In genomic region chr3:69649120-69649519, GRCh38 we compare ENCODE assay signal across 15 cellular contexts.
DNase-seq lines count a peak whose midpoint lies in the region; ATAC-seq, FAIRE-seq and TF ChIP-seq lines count a peak whose summit lies in the region.
"Had no signal": no experiment of that assay in that cellular context is flagged by ENCODE, and none has a peak within 500 bp of the region (broad histone marks: within the 10 kb centered on the region; RNA-seq: fewer than 3 reads in every experiment).

No MANE protein-coding gene starts in this region.

- CTCF ChIA-PET in Calu3 (lab: Charles Lee) (interaction anchor here (0.7 to 1.9 kb wide), 3 partner anchors 16 to 263 kb away, joined by 3 to 6 read pairs (median 3); no protein-coding TSS in a partner anchor), H1 (lab: Charles Lee; ENCODE audit: partially characterized antibody) (no interaction called here), HepG2 (lab: Yijun Ruan, JAX; ENCODE audit: low intra/inter-chr PET ratio, low total read pairs) (no interaction called here)

- H3K36me3 ChIP-seq in H1 (ENCODE audit: control insufficient read depth in 2 of 4, insufficient read depth in 4 of 4, low read length in 3 of 4) (no peaks in the 10 kb centered on the region), HepG2 (replicated peaks in 1 of 2; ENCODE audit: control insufficient read depth in 1 of 2, insufficient read depth in 2 of 2, low read length in 2 of 2) (no peaks in the 10 kb centered on the region), colonic mucosa (no peaks in the 10 kb centered on the region)
- H3K36me3 ChIP-seq: cardiac muscle cell had no signal

- H4K20me1 ChIP-seq in H1 (replicated peaks in 1 of 2; ENCODE audit: control insufficient read depth in 1 of 2, insufficient read depth in 2 of 2, low read length in 2 of 2) (no peaks in the 10 kb centered on the region), HepG2 (ENCODE audit: insufficient read depth, low read length) (no peaks in the 10 kb centered on the region)

- H3K4me1 Mint-ChIP-seq in Calu3 (ENCODE audit: low read depth, unreplicated experiment) (peaks cover 55% of the 10 kb centered on the region), immature natural killer cell (no peaks in the 10 kb centered on the region)
- H3K4me1 Mint-ChIP-seq: CD4-positive, alpha-beta memory T cell had no signal

- H3K36me3 Mint-ChIP-seq in Calu3 (ENCODE audit: insufficient read depth, unreplicated experiment) (peaks cover 7% of the 10 kb centered on the region), immature natural killer cell (no peaks in the 10 kb centered on the region)
- H3K36me3 Mint-ChIP-seq: CD4-positive, alpha-beta memory T cell had no signal

- H3K4me3 Mint-ChIP-seq in Calu3 (ENCODE audit: low read depth, unreplicated experiment) (peak overlapping the region; percentile 40), immature natural killer cell (no peak overlapping the region)
- H3K4me3 Mint-ChIP-seq: CD4-positive, alpha-beta memory T cell had no signal

- TF ChIP-seq POLR2A in H1 (IDR thresholded peaks at IDR 0.05; ENCODE audit: control extremely low read depth in 1 of 2, low read depth in 2 of 2, low read length in 2 of 2) (no peak), HepG2 (IDR thresholded peaks at IDR 0.05; ENCODE audit: insufficient read depth in 1 of 2, low read depth in 2 of 2, low read length in 2 of 2) (no peak)

- H3K79me1 ChIP-seq in H1 (ENCODE audit: low read depth, low read length), result no peaks in the 10 kb centered on the region

- H2BK12ac ChIP-seq in H1 (ENCODE audit: low read depth, low read length), result no peak overlapping the region

- TF ChIP-seq RAD21 in H1 (IDR thresholded peaks at IDR 0.05 in 1 of 2, conservative IDR thresholded peaks at IDR 0.05 in 1 of 2; ENCODE audit: low read depth in 2 of 2, low read length in 2 of 2) (no peak), HepG2 (CRISPR knock-in tag; IDR thresholded peaks at IDR 0.05) (no peak)

- intact Hi-C loops in Calu3 (cut with micrococcal nuclease; ENCODE audit: unreplicated experiment) (no loop called here), HepG2 (cut with micrococcal nuclease; ENCODE audit: unreplicated experiment) (no loop called here), colonic mucosa (cut with DNase I) (no loop called here)

- no peak overlapping the region for H3K4ac ChIP-seq in H1 (replicated peaks; ENCODE audit: insufficient read length, low read depth, low read length)

- H3K27me3 ChIP-seq in H1 (replicated peaks in 1 of 4; ENCODE audit: control insufficient read depth in 3 of 4, extremely low read depth in 1 of 4, insufficient read depth in 3 of 4, low read length in 3 of 4) (peaks cover 0 to 1% (median 0%) of the 10 kb centered on the region in 4 experiments; a peak in 1 of 7 replicates), HepG2 (ENCODE audit: control insufficient read depth in 1 of 2, insufficient read depth in 2 of 2, low read length in 2 of 2) (no peaks in the 10 kb centered on the region; a peak in 1 of 5 replicates), colonic mucosa (no peaks in the 10 kb centered on the region)
- H3K27me3 ChIP-seq: cardiac muscle cell had no signal

- TF ChIP-seq CTCF in Calu3 (IDR thresholded peaks at IDR 0.05; ENCODE audit: unreplicated experiment) (no peak), H1 (IDR thresholded peaks at IDR 0.05; ENCODE audit: control extremely low read depth in 1 of 3, insufficient read depth in 1 of 3, low read depth in 1 of 3, low read length in 3 of 3) (no peak), HepG2 (CRISPR knock-in tag; IDR thresholded peaks at IDR 0.05) (no peak), colonic mucosa (IDR thresholded peaks at IDR 0.05) (no peak)

- ATAC-seq in HepG2 (no peak), HG03354 (IDR thresholded peaks at IDR 0.05; ENCODE audit: poor library complexity, severe bottlenecking, unreplicated experiment) (no peak)

- H2AFZ ChIP-seq in H1 (ENCODE audit: low read length) (peak overlapping the region; percentile 66; the same call in 1 of the 2 replicates), HepG2 (ENCODE audit: low read length) (no peak overlapping the region)

- POLR2A ChIA-PET in H1 (lab: Charles Lee; ENCODE audit: partially characterized antibody), result interaction anchor here (1.5 kb wide), 1 partner anchor 10 kb away, joined by 3 read pairs; no protein-coding TSS in a partner anchor
- POLR2A ChIA-PET in HepG2 (lab: Yijun Ruan, JAX), result no interaction called here

- H3K9me3 Mint-ChIP-seq in Calu3 (ENCODE audit: low read depth, unreplicated experiment), result no peaks in the 10 kb centered on the region
- H3K9me3 Mint-ChIP-seq in immature natural killer cell, result no peaks in the 10 kb centered on the region
- H3K9me3 Mint-ChIP-seq: activated T-helper 2 cell treated with anti-CD3 and anti-CD28 coated beads, Interferon-gamma antibody, Interleukin-2, Interleukin-4, amounts not matched to agents 10 μg/mL and 5 μg/mL and 100 μg/mL, durations not matched to agents 14 hours and 24 hours and 36 hours had no signal

- no peak overlapping the region for H2BK20ac ChIP-seq in H1 (ENCODE audit: low read length)

- no peak overlapping the region for H4K5ac ChIP-seq in H1 (ENCODE audit: insufficient read length, low read depth, low read length)

- H3K4me1 ChIP-seq in H1 (replicated peaks in 1 of 4; ENCODE audit: control insufficient read depth in 3 of 4, insufficient read depth in 4 of 4, low read length in 3 of 4) (0 out of 7 replicates have a peak, but pooled peaks cover 0 to 1% (median 0%) of the 10 kb centered on the region in 4 experiments), HepG2 (ENCODE audit: insufficient read depth, low read length) (no peaks in the 10 kb centered on the region), colonic mucosa (no peaks in the 10 kb centered on the region)

- in situ Hi-C loops in HepG2 (cut with HindIII; ENCODE audit: extremely low pct_ligation_motif_present, low pct_unique_long_range_greater_than_20kb), result no loop called here

- no peak overlapping the region for H3K14ac ChIP-seq in H1 (ENCODE audit: insufficient read length)

- no peak for FAIRE-seq in H1 (lab: Jason Lieb, UNC)
- FAIRE-seq in HepG2 (lab: Jason Lieb, UNC), result no peak

- H2BK15ac ChIP-seq in H1 (ENCODE audit: low read length), result no peak overlapping the region

- no peak overlapping the region for H3K23ac ChIP-seq in H1 (ENCODE audit: insufficient read length)

- no peak overlapping the region for H2AK5ac ChIP-seq in H1 (ENCODE audit: low read depth, low read length)

- H3K4me2 ChIP-seq in H1 (ENCODE audit: insufficient read depth in 1 of 2, low read depth in 2 of 2, low read length in 2 of 2) (no peak overlapping the region), HepG2 (ENCODE audit: low read depth, low read length) (no peak overlapping the region)

- no peaks in the 10 kb centered on the region for H3K23me2 ChIP-seq in H1 (ENCODE audit: low read depth, low read length)

- DNase-seq in Calu3 (no peak), NCI-H2029 (lab: John Stamatoyannopoulos, UW) (peak; percentile 37), H1 (ENCODE audit: low read depth in 1 of 2, low spot score in 2 of 2) (no peak), HepG2 (ENCODE audit: low spot score) (peak; percentile 2), immature natural killer cell (no peak), colonic mucosa (no peak), SK-N-DZ (ENCODE audit: low spot score) (no peak)
- DNase-seq: activated CD4-positive, alpha-beta T cell treated with anti-CD3 and anti-CD28 coated beads, Interleukin-2, amount 50 U/mL, for 48 hours; CD4-positive, alpha-beta memory T cell; KBM-7; NCI-H2081 treated with DMSO at 0.1 percent for 48 hours; substantia nigra had no signal

- BruUV-seq in Calu3 (replicated peaks; lab: Mats Ljungman, UMichigan), result no TSS peak
- BruUV-seq in HepG2 (replicated peaks; lab: Mats Ljungman, UMichigan), result no TSS peak

- TF ChIP-seq EP300 in H1 (IDR thresholded peaks at IDR 0.05; ENCODE audit: borderline replicate concordance in 1 of 2, low read depth in 2 of 2, low read length in 2 of 2) (no peak), HepG2 (IDR thresholded peaks at IDR 0.05; ENCODE audit: low read depth in 2 of 2, low read length in 2 of 2) (no peak), HepG2 (CRISPR knock-in tag; IDR thresholded peaks at IDR 0.05; ENCODE audit: borderline replicate concordance) (no peak)

- H3K79me2 ChIP-seq in H1 (ENCODE audit: control insufficient read depth in 1 of 2, insufficient read depth in 2 of 2, low read length in 2 of 2) (no peaks in the 10 kb centered on the region), HepG2 (ENCODE audit: insufficient read depth, low read length) (no peaks in the 10 kb centered on the region)

- H3K4me3 ChIP-seq in H1 (ENCODE audit: extremely low read depth in 1 of 4, insufficient read depth in 2 of 4, low read depth in 3 of 4, low read length in 4 of 4) (no peak overlapping the region), HepG2 (replicated peaks in 1 of 3; ENCODE audit: insufficient read depth in 1 of 3, low read depth in 2 of 3, low read length in 3 of 3) (no peak overlapping the region), colonic mucosa (no peak overlapping the region)
- H3K4me3 ChIP-seq: cardiac muscle cell had no signal

- H3K18ac ChIP-seq in H1 (ENCODE audit: extremely low read depth, low read length), result no peak overlapping the region

- no peak overlapping the region for H3K56ac ChIP-seq in H1 (replicated peaks; ENCODE audit: insufficient read length, low read depth, low read length)

- H4K91ac ChIP-seq in H1 (replicated peaks; ENCODE audit: insufficient read length, low read length), result no peak overlapping the region

- no peak overlapping the region for H2BK120ac ChIP-seq in H1 (replicated peaks; ENCODE audit: low read depth, low read length)

- H4K8ac ChIP-seq in H1 (ENCODE audit: extremely low read depth, insufficient read depth, low read length), result no peak overlapping the region

- WGBS in H1 (ENCODE audit: extremely low coverage in 1 of 2, insufficient coverage in 1 of 2, insufficient read length in 1 of 2, insufficient replicate concordance in 2 of 2, low coverage in 1 of 2, low lambda C conversion rate in 2 of 2, missing lambda C conversion rate in 1 of 2), 2 experiments, result 98% methylated on average over 3 of the region's 3 CpGs; no CpG with 5 or more reads in 1 of the 2 experiments
- WGBS in HepG2 (ENCODE audit: low lambda C conversion rate), result 4% methylated on average over 3 of the region's 3 CpGs

- H3K27ac ChIP-seq in H1 (ENCODE audit: low read depth, low read length) (no peak overlapping the region), HepG2 (ENCODE audit: extremely low read length, insufficient read depth, low read length) (no peak overlapping the region), colonic mucosa (no peak overlapping the region)
- H3K27ac ChIP-seq: cardiac muscle cell had no signal

- H3K9me3 ChIP-seq in H1 (ENCODE audit: insufficient read depth in 2 of 2, low read depth in 1 of 2, low read length in 1 of 2) (no peaks in the 10 kb centered on the region), HepG2 (ENCODE audit: low read length) (no peaks in the 10 kb centered on the region), colonic mucosa (no peaks in the 10 kb centered on the region)

- H3K27ac Mint-ChIP-seq in Calu3 (ENCODE audit: unreplicated experiment) (peak overlapping the region; percentile 82), immature natural killer cell (no peak overlapping the region)
- H3K27ac Mint-ChIP-seq: activated T-helper 2 cell treated with anti-CD3 and anti-CD28 coated beads, Interferon-gamma antibody, Interleukin-2, Interleukin-4, amounts not matched to agents 10 μg/mL and 5 μg/mL and 100 μg/mL, durations not matched to agents 14 hours and 24 hours and 36 hours; CD4-positive, alpha-beta memory T cell had no signal

- H3K27me3 Mint-ChIP-seq in Calu3 (ENCODE audit: unreplicated experiment) (no peaks in the 10 kb centered on the region), immature natural killer cell (ENCODE audit: low read depth in 3 of 3) (peaks cover 0 to 5% (median 3%) of the 10 kb centered on the region in 3 donors)

- H3K9ac ChIP-seq in H1 (replicated peaks in 1 of 4; ENCODE audit: extremely low read depth in 1 of 4, low read depth in 3 of 4, low read length in 3 of 4) (no peak overlapping the region), HepG2 (ENCODE audit: insufficient read depth, low read depth, low read length) (no peak overlapping the region), colonic mucosa (ENCODE audit: low read depth in 2 of 2, low read length in 2 of 2) (no peak overlapping the region)

- H2BK5ac ChIP-seq in H1 (ENCODE audit: low read depth, low read length), result no peak overlapping the region

Comparison
In these comparisons a context has a peak if more than half of its experiments do, and no peak if none do; other contexts are left out.
1. DNase-seq: peak in NCI-H2029 (single experiment) and HepG2 (single experiment); none in Calu3 (single experiment), H1 (0 of 2), immature natural killer cell (0 of 3), colonic mucosa (single experiment) and SK-N-DZ (single experiment).